27 cellular contexts compared by ENCODE assay signal in the genomic region with DNA sequence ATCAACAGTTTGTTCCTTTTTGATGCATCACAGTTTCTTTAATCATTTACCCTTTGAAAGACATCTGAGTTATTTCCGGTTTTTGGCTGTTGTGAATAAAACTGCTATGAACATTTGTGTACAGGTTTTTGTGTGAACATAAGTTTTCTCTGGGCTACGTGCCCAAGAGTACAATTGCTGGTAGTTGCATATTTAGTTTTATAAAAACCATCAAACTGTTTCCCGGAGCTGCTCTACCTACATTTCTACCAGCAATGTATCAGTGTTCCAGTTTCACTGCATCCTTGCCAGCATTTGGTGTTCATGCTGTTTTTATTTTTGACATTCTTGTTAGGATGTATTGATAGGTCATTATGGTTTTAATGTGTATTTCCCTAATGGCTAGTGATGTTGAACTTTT. TPM values are rescaled to one million over a fixed set of nuclear protein-coding genes. Genes with fewer than 3 reads are reported as not detected.
DNase-seq lines count a peak whose midpoint lies in the region; ATAC-seq and TF ChIP-seq lines count a peak whose summit lies in the region.
"Had no signal": no experiment of that assay in that cellular context is flagged by ENCODE, and none has a peak within 500 bp of the region (broad histone marks: within the 10 kb centered on the region; RNA-seq: fewer than 3 reads in every experiment).

No MANE protein-coding gene starts in this region.

- H3K9me3 Mint-ChIP-seq in activated CD8-positive, alpha-beta T cell treated with anti-CD3 and anti-CD28 coated beads for 36 hours, result peaks cover 2% of the 10 kb centered on the region
- peaks cover 4% of the 10 kb centered on the region for H3K9me3 Mint-ChIP-seq in activated CD8-positive, alpha-beta T cell treated with anti-CD3 and anti-CD28 coated beads, Interleukin-2, amount 10 ng/mL, durations not matched to agents 7 days and 5 days (ENCODE audit: insufficient read depth)
- H3K9me3 Mint-ChIP-seq in CD8-positive, alpha-beta T cell, result no peaks in the 10 kb centered on the region
- peaks cover 5% of the 10 kb centered on the region for H3K9me3 Mint-ChIP-seq in activated T-helper 2 cell treated with anti-CD3 and anti-CD28 coated beads, Interferon-gamma antibody, Interleukin-2, Interleukin-4, amounts not matched to agents 10 μg/mL and 5 μg/mL and 100 μg/mL, durations not matched to agents 14 hours and 24 hours and 36 hours
- H3K9me3 Mint-ChIP-seq in naive thymus-derived CD8-positive, alpha-beta T cell, result peaks cover 0 to 43% (median 0%) of the 10 kb centered on the region in 9 donors
- H3K9me3 Mint-ChIP-seq: WTC11 had no signal

- no peaks in the 10 kb centered on the region for H3K27me3 ChIP-seq in CD8-positive, alpha-beta T cell (ENCODE audit: insufficient read depth, low read length)
- H3K27me3 ChIP-seq in BE2C (no peaks in the 10 kb centered on the region), vagina (no peaks in the 10 kb centered on the region)
- H3K27me3 ChIP-seq: dorsolateral prefrontal cortex, MG63, upper lobe of right lung had no signal

- H3K36me3 Mint-ChIP-seq in activated CD8-positive, alpha-beta T cell treated with anti-CD3 and anti-CD28 coated beads for 36 hours (ENCODE audit: low read depth), result peaks cover 7% of the 10 kb centered on the region
- peaks cover 19% of the 10 kb centered on the region for H3K36me3 Mint-ChIP-seq in activated CD8-positive, alpha-beta T cell treated with anti-CD3 and anti-CD28 coated beads, Interleukin-2, amount 10 ng/mL, durations not matched to agents 7 days and 5 days (ENCODE audit: low read depth)
- H3K36me3 Mint-ChIP-seq in CD8-positive, alpha-beta T cell, result peaks cover 4% of the 10 kb centered on the region
- H3K36me3 Mint-ChIP-seq in activated T-helper 2 cell treated with anti-CD3 and anti-CD28 coated beads, Interferon-gamma antibody, Interleukin-2, Interleukin-4, amounts not matched to agents 10 μg/mL and 5 μg/mL and 100 μg/mL, durations not matched to agents 14 hours and 24 hours and 36 hours (ENCODE audit: low read depth), result peaks cover 24% of the 10 kb centered on the region
- peaks cover 2 to 4% (median 4%) of the 10 kb centered on the region in 3 donors for H3K36me3 Mint-ChIP-seq in naive thymus-derived CD8-positive, alpha-beta T cell
- H3K36me3 Mint-ChIP-seq: WTC11 had no signal

- no peaks in the 10 kb centered on the region for H3K36me3 ChIP-seq in CD8-positive, alpha-beta T cell (ENCODE audit: insufficient read depth, low read length)
- H3K36me3 ChIP-seq in BE2C (no peaks in the 10 kb centered on the region), vagina (no peaks in the 10 kb centered on the region)
- H3K36me3 ChIP-seq: MG63, upper lobe of right lung had no signal

- ATAC-seq in activated CD8-positive, alpha-beta T cell treated with anti-CD3 and anti-CD28 coated beads for 36 hours, result no peak
- ATAC-seq in activated CD8-positive, alpha-beta T cell treated with anti-CD3 and anti-CD28 coated beads, Interleukin-2, amount 10 ng/mL, durations not matched to agents 7 days and 5 days, result no peak
- ATAC-seq in CD8-positive, alpha-beta T cell, result no peak
- no peak for ATAC-seq in naive thymus-derived CD8-positive, alpha-beta T cell
- ATAC-seq: A549, WTC11 had no signal

- TF ChIP-seq POLR2A in vagina (IDR thresholded peaks at IDR 0.05), result no peak

- no peaks in the 10 kb centered on the region for H3K27me3 Mint-ChIP-seq in activated CD8-positive, alpha-beta T cell treated with anti-CD3 and anti-CD28 coated beads for 36 hours
- no peaks in the 10 kb centered on the region for H3K27me3 Mint-ChIP-seq in activated CD8-positive, alpha-beta T cell treated with anti-CD3 and anti-CD28 coated beads, Interleukin-2, amount 10 ng/mL, durations not matched to agents 7 days and 5 days (ENCODE audit: low read depth)
- H3K27me3 Mint-ChIP-seq in CD8-positive, alpha-beta T cell (ENCODE audit: low read depth), result no peaks in the 10 kb centered on the region
- no peaks in the 10 kb centered on the region for H3K27me3 Mint-ChIP-seq in activated T-helper 2 cell treated with anti-CD3 and anti-CD28 coated beads, Interferon-gamma antibody, Interleukin-2, Interleukin-4, amounts not matched to agents 10 μg/mL and 5 μg/mL and 100 μg/mL, durations not matched to agents 14 hours and 24 hours and 36 hours (ENCODE audit: low read depth)
- no peaks in the 10 kb centered on the region for H3K27me3 Mint-ChIP-seq in naive thymus-derived CD8-positive, alpha-beta T cell
- H3K27me3 Mint-ChIP-seq: activated naive CD4-positive, alpha-beta T cell treated with anti-CD3 and anti-CD28 coated beads, Interleukin-2, amount 10 ng/mL, durations not matched to agents 7 days and 5 days; IgD-negative memory B cell had no signal

- no peak for DNase-seq in activated CD8-positive, alpha-beta T cell treated with anti-CD3 and anti-CD28 coated beads for 36 hours
- no peak for DNase-seq in activated CD8-positive, alpha-beta T cell treated with anti-CD3 and anti-CD28 coated beads, Interleukin-2, amount 10 ng/mL, durations not matched to agents 7 days and 5 days
- DNase-seq in CD8-positive, alpha-beta T cell, result no peak
- DNase-seq in activated T-helper 2 cell treated with anti-CD3 and anti-CD28 coated beads, Interferon-gamma antibody, Interleukin-2, Interleukin-4, amounts not matched to agents 10 μg/mL and 5 μg/mL and 100 μg/mL, durations not matched to agents 14 hours and 24 hours and 36 hours (ENCODE audit: low spot score), result no peak
- DNase-seq in naive thymus-derived CD8-positive, alpha-beta T cell, result no peak
- no peak for DNase-seq in posterior vena cava (ENCODE audit: low spot score)
- no peak for DNase-seq in BE2C
- no peak for DNase-seq in vagina (ENCODE audit: extremely low spot score in 2 of 2)
- DNase-seq: activated CD4-positive, alpha-beta T cell treated with anti-CD3 and anti-CD28 coated beads, Interleukin-2, amount 50 U/mL, for 48 hours; activated naive CD4-positive, alpha-beta T cell treated with anti-CD3 and anti-CD28 coated beads, Interleukin-2, amount 10 ng/mL, durations not matched to agents 7 days and 5 days; anterior cingulate cortex; dorsolateral prefrontal cortex; mammary epithelial cell; MG63; NCI-H1436; NCI-H2107; NCI-H446; upper lobe of right lung had no signal

- CTCF ChIA-PET in activated CD8-positive, alpha-beta T cell treated with anti-CD3 and anti-CD28 coated beads for 36 hours (lab: Charles Lee), result no interaction called here
- CTCF ChIA-PET in activated CD8-positive, alpha-beta T cell treated with anti-CD3 and anti-CD28 coated beads, Interleukin-2, amount 10 ng/mL, durations not matched to agents 7 days and 5 days (lab: Charles Lee), result no interaction called here
- CTCF ChIA-PET in CD8-positive, alpha-beta T cell (lab: Charles Lee), result no interaction called here

- H3K4me3 Mint-ChIP-seq in activated CD8-positive, alpha-beta T cell treated with anti-CD3 and anti-CD28 coated beads for 36 hours, result no peak overlapping the region
- no peak overlapping the region for H3K4me3 Mint-ChIP-seq in activated CD8-positive, alpha-beta T cell treated with anti-CD3 and anti-CD28 coated beads, Interleukin-2, amount 10 ng/mL, durations not matched to agents 7 days and 5 days
- H3K4me3 Mint-ChIP-seq in CD8-positive, alpha-beta T cell, result peak overlapping the region; percentile 33
- no peak overlapping the region for H3K4me3 Mint-ChIP-seq in activated T-helper 2 cell treated with anti-CD3 and anti-CD28 coated beads, Interferon-gamma antibody, Interleukin-2, Interleukin-4, amounts not matched to agents 10 μg/mL and 5 μg/mL and 100 μg/mL, durations not matched to agents 14 hours and 24 hours and 36 hours (ENCODE audit: low read depth)
- peak overlapping the region in 7 of 10 donors; percentile 18 to 46 (median 39) for H3K4me3 Mint-ChIP-seq in naive thymus-derived CD8-positive, alpha-beta T cell
- H3K4me3 Mint-ChIP-seq: activated naive CD4-positive, alpha-beta T cell treated with anti-CD3 and anti-CD28 coated beads, Interleukin-2, amount 10 ng/mL, durations not matched to agents 7 days and 5 days; WTC11 had no signal

- POLR2A ChIA-PET in activated CD8-positive, alpha-beta T cell treated with anti-CD3 and anti-CD28 coated beads for 36 hours (lab: Charles Lee), result no interaction called here
- POLR2A ChIA-PET in activated CD8-positive, alpha-beta T cell treated with anti-CD3 and anti-CD28 coated beads, Interleukin-2, amount 10 ng/mL, durations not matched to agents 7 days and 5 days (lab: Charles Lee), result no interaction called here
- POLR2A ChIA-PET in CD8-positive, alpha-beta T cell (lab: Charles Lee), result no interaction called here
- POLR2A ChIA-PET in naive thymus-derived CD8-positive, alpha-beta T cell (lab: Charles Lee), result interaction anchor here (0.7 kb wide), 1 partner anchor 129 kb away, joined by 3 read pairs; no protein-coding TSS in a partner anchor

- TF ChIP-seq CTCF in activated CD8-positive, alpha-beta T cell treated with anti-CD3 and anti-CD28 coated beads for 36 hours (IDR thresholded peaks at IDR 0.05), result no peak
- TF ChIP-seq CTCF in CD8-positive, alpha-beta T cell (IDR thresholded peaks at IDR 0.05), result no peak
- TF ChIP-seq CTCF in BE2C (IDR thresholded peaks at IDR 0.05; ENCODE audit: low read depth, low read length) (no peak), vagina (IDR thresholded peaks at IDR 0.05) (no peak)

- no peak overlapping the region for H3K27ac ChIP-seq in CD8-positive, alpha-beta T cell (ENCODE audit: low read depth, low read length)
- H3K27ac ChIP-seq in vagina, result no peak overlapping the region
- H3K27ac ChIP-seq: A549, dorsolateral prefrontal cortex, upper lobe of right lung had no signal

- H3K9me3 ChIP-seq in CD8-positive, alpha-beta T cell (ENCODE audit: low read length), result no peaks in the 10 kb centered on the region
- no peaks in the 10 kb centered on the region for H3K9me3 ChIP-seq in BE2C
- H3K9me3 ChIP-seq in vagina, result no peaks in the 10 kb centered on the region
- H3K9me3 ChIP-seq: A549, MG63, upper lobe of right lung had no signal

- H3K4me1 ChIP-seq in CD8-positive, alpha-beta T cell (ENCODE audit: insufficient read depth, low read length), result peaks cover 5% of the 10 kb centered on the region
- H3K4me1 ChIP-seq in BE2C, result no peaks in the 10 kb centered on the region
- peaks cover 30% of the 10 kb centered on the region for H3K4me1 ChIP-seq in vagina
- H3K4me1 ChIP-seq: upper lobe of right lung had no signal

- no peak overlapping the region for H3K4me3 ChIP-seq in CD8-positive, alpha-beta T cell (ENCODE audit: low read depth, low read length)
- H3K4me3 ChIP-seq in BE2C (ENCODE audit: low read depth, low read length) (no peak overlapping the region), vagina (no peak overlapping the region)
- H3K4me3 ChIP-seq: A549, dorsolateral prefrontal cortex, MG63, upper lobe of right lung had no signal

- H3K27ac Mint-ChIP-seq in activated CD8-positive, alpha-beta T cell treated with anti-CD3 and anti-CD28 coated beads for 36 hours, result peak overlapping the region; percentile 67
- no peak overlapping the region for H3K27ac Mint-ChIP-seq in activated CD8-positive, alpha-beta T cell treated with anti-CD3 and anti-CD28 coated beads, Interleukin-2, amount 10 ng/mL, durations not matched to agents 7 days and 5 days
- peak overlapping the region; percentile 27 for H3K27ac Mint-ChIP-seq in CD8-positive, alpha-beta T cell
- peak overlapping the region; percentile 55 for H3K27ac Mint-ChIP-seq in activated T-helper 2 cell treated with anti-CD3 and anti-CD28 coated beads, Interferon-gamma antibody, Interleukin-2, Interleukin-4, amounts not matched to agents 10 μg/mL and 5 μg/mL and 100 μg/mL, durations not matched to agents 14 hours and 24 hours and 36 hours
- H3K27ac Mint-ChIP-seq in naive thymus-derived CD8-positive, alpha-beta T cell, result peak overlapping the region in 2 of 10 donors; percentile 68 to 82
- H3K27ac Mint-ChIP-seq: activated naive CD4-positive, alpha-beta T cell treated with anti-CD3 and anti-CD28 coated beads, Interleukin-2, amount 10 ng/mL, durations not matched to agents 7 days and 5 days had no signal

- peaks cover 22% of the 10 kb centered on the region for H3K4me1 Mint-ChIP-seq in activated CD8-positive, alpha-beta T cell treated with anti-CD3 and anti-CD28 coated beads for 36 hours (ENCODE audit: low read depth)
- H3K4me1 Mint-ChIP-seq in activated CD8-positive, alpha-beta T cell treated with anti-CD3 and anti-CD28 coated beads, Interleukin-2, amount 10 ng/mL, durations not matched to agents 7 days and 5 days (ENCODE audit: low read depth), result peaks cover 9% of the 10 kb centered on the region
- H3K4me1 Mint-ChIP-seq in CD8-positive, alpha-beta T cell (ENCODE audit: low read depth), result peaks cover 45% of the 10 kb centered on the region
- peaks cover 5% of the 10 kb centered on the region for H3K4me1 Mint-ChIP-seq in activated T-helper 2 cell treated with anti-CD3 and anti-CD28 coated beads, Interferon-gamma antibody, Interleukin-2, Interleukin-4, amounts not matched to agents 10 μg/mL and 5 μg/mL and 100 μg/mL, durations not matched to agents 14 hours and 24 hours and 36 hours (ENCODE audit: low read depth)
- peaks cover 6 to 60% (median 25%) of the 10 kb centered on the region in 4 donors for H3K4me1 Mint-ChIP-seq in naive thymus-derived CD8-positive, alpha-beta T cell

- intact Hi-C loops in activated CD8-positive, alpha-beta T cell treated with anti-CD3 and anti-CD28 coated beads for 36 hours (cut with micrococcal nuclease), result no loop called here
- intact Hi-C loops in CD8-positive, alpha-beta T cell (cut with DNase I, micrococcal nuclease), result loop anchor here in 1 of 2 experiments (10.0 kb wide), 1 partner anchor 1955 kb away; no protein-coding TSS in a partner anchor
- intact Hi-C loops in activated T-helper 2 cell treated with anti-CD3 and anti-CD28 coated beads, Interferon-gamma antibody, Interleukin-2, Interleukin-4, amounts not matched to agents 10 μg/mL and 5 μg/mL and 100 μg/mL, durations not matched to agents 14 hours and 24 hours and 36 hours (cut with micrococcal nuclease), result no loop called here
- intact Hi-C loops in posterior vena cava (cut with DNase I), result loop anchor here in 1 of 2 donors (10.0 kb wide), 1 partner anchor 735 kb away; no protein-coding TSS in a partner anchor
- intact Hi-C loops in vagina (cut with DNase I), result no loop called here

RNA-seq across cellular contexts. Expression of a gene that starts 17.3 kb away (rescaled TPM):
- 10 to 100 TPM; 18.9 to 21.1 TPM for total RNA-seq in activated CD8-positive, alpha-beta T cell treated with anti-CD3 and anti-CD28 coated beads for 36 hours
- total RNA-seq in activated CD8-positive, alpha-beta T cell treated with anti-CD3 and anti-CD28 coated beads, Interleukin-2, amount 10 ng/mL, durations not matched to agents 7 days and 5 days, result 10 to 100 TPM; 24.5 to 24.7 TPM
- 10 to 100 TPM; 61.5 to 63.5 TPM for total RNA-seq in CD8-positive, alpha-beta T cell
- 21.8 and 30.7 TPM in 2 replicates for total RNA-seq in activated T-helper 2 cell treated with anti-CD3 and anti-CD28 coated beads, Interferon-gamma antibody, Interleukin-2, Interleukin-4, amounts not matched to agents 10 μg/mL and 5 μg/mL and 100 μg/mL, durations not matched to agents 14 hours and 24 hours and 36 hours
- 10 to 100 TPM; 44.5 to 47.2 TPM for total RNA-seq in naive thymus-derived CD8-positive, alpha-beta T cell
- 10 to 100 TPM; 11.5 to 17.2 (median 15.2) TPM for polyA plus RNA-seq in naive thymus-derived CD8-positive, alpha-beta T cell
- 10 to 100 TPM; 24.2 to 27.3 TPM for total RNA-seq in posterior vena cava
- polyA plus RNA-seq in BE2C (2012; ENCODE audit: insufficient read depth, insufficient read length, low read depth), result 11.1 TPM
- 44.2 TPM for total RNA-seq in vagina

RNA-seq across cellular contexts. Expression of a gene that starts 46.4 kb away (rescaled TPM):
- not detected for total RNA-seq in activated CD8-positive, alpha-beta T cell treated with anti-CD3 and anti-CD28 coated beads for 36 hours
- total RNA-seq in activated CD8-positive, alpha-beta T cell treated with anti-CD3 and anti-CD28 coated beads, Interleukin-2, amount 10 ng/mL, durations not matched to agents 7 days and 5 days, result not detected
- not detected for total RNA-seq in CD8-positive, alpha-beta T cell
- total RNA-seq in activated T-helper 2 cell treated with anti-CD3 and anti-CD28 coated beads, Interferon-gamma antibody, Interleukin-2, Interleukin-4, amounts not matched to agents 10 μg/mL and 5 μg/mL and 100 μg/mL, durations not matched to agents 14 hours and 24 hours and 36 hours, result not detected in 2 replicates
- total RNA-seq in naive thymus-derived CD8-positive, alpha-beta T cell, result not detected
- not detected for polyA plus RNA-seq in naive thymus-derived CD8-positive, alpha-beta T cell
- not detected for total RNA-seq in posterior vena cava
- polyA plus RNA-seq in BE2C (2012; ENCODE audit: insufficient read depth, insufficient read length, low read depth), result not detected
- not detected for total RNA-seq in vagina
- total RNA-seq: cardiac septum, dorsolateral prefrontal cortex, glomerular endothelial cell, kidney epithelial cell, mammary epithelial cell, pulmonary artery endothelial cell, subcutaneous adipose tissue, upper lobe of right lung, WTC11 had no signal
- polyA plus RNA-seq: A549, BJ, IgD-negative memory B cell, mammary epithelial cell had no signal

Comparison
In these comparisons a context has a peak if more than half of its experiments do, and no peak if none do; other contexts are left out.
1. H3K4me3 Mint-ChIP-seq: peak in CD8-positive, alpha-beta T cell (single experiment) and naive thymus-derived CD8-positive, alpha-beta T cell (7 of 10); none in activated CD8-positive, alpha-beta T cell treated with anti-CD3 and anti-CD28 coated beads for 36 hours (single experiment), activated CD8-positive, alpha-beta T cell treated with anti-CD3 and anti-CD28 coated beads, Interleukin-2, amount 10 ng/mL, durations not matched to agents 7 days and 5 days (single experiment) and activated T-helper 2 cell treated with anti-CD3 and anti-CD28 coated beads, Interferon-gamma antibody, Interleukin-2, Interleukin-4, amounts not matched to agents 10 μg/mL and 5 μg/mL and 100 μg/mL, durations not matched to agents 14 hours and 24 hours and 36 hours (single experiment).